Comparison of ENCODE assay signal across 8 cellular contexts in the genomic region with DNA sequence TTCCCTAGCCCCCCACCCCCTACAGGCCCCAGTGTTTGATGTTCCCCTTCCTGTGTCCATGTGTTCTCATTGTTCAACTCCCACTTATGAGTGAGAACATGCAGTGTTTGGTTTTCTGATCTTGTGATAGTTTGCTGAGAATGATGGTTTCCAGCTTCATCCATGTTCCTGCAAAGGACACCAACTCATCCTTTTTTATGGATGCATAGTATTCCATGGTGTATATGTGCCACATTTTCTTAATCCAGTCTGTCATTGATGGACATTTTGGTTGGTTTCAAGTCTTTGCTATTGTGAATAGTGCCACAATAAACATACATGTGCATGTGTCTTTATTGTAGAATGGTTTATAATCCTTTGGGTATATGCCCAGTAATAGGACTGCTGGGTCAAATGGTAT.
DNase-seq lines count a peak whose midpoint lies in the region; ATAC-seq, FAIRE-seq and TF ChIP-seq lines count a peak whose summit lies in the region.
"Not testable (repeated sequence)": the region's sequence is repeated elsewhere in the genome, so short reads cannot be mapped to it uniquely, and the experiment has no call there.

No MANE protein-coding gene starts in this region.

- H3K9me3 ChIP-seq in CD4-positive, alpha-beta T cell (ENCODE audit: control insufficient read depth, low read length); T-helper 17 cell (ENCODE audit: control insufficient read depth, low read length, poor library complexity, severe bottlenecking): not testable (repeated sequence)

- not testable (repeated sequence) for H3K27me3 ChIP-seq in CD4-positive, alpha-beta T cell (ENCODE audit: control insufficient read depth, insufficient read depth, low read length)

- not testable (repeated sequence) for TF ChIP-seq POLR2A in GM12891 (IDR thresholded peaks at IDR 0.05; ENCODE audit: low read depth, low read length)

- CTCF ChIA-PET in CD4-positive, alpha-beta T cell (lab: Charles Lee) = not testable (repeated sequence)
- CTCF ChIA-PET in activated CD8-positive, alpha-beta T cell treated with anti-CD3 and anti-CD28 coated beads, Interleukin-2, amount 10 ng/mL, durations not matched to agents 7 days and 5 days (lab: Charles Lee) = interaction anchor here (0.9 kb wide), 1 partner anchor 22 kb away, joined by 3 read pairs; no protein-coding TSS in a partner anchor

- not testable (repeated sequence) for H3K4me3 Mint-ChIP-seq in CD4-positive, alpha-beta T cell; activated CD8-positive, alpha-beta T cell treated with anti-CD3 and anti-CD28 coated beads, Interleukin-2, amount 10 ng/mL, durations not matched to agents 7 days and 5 days; activated naive CD8-positive, alpha-beta T cell treated with anti-CD3 and anti-CD28 coated beads, Interleukin-2, amount 10 ng/mL, durations not matched to agents 7 days and 5 days
- H3K4me3 Mint-ChIP-seq in T-helper 17 cell = peak overlapping the region; percentile 57
- peak overlapping the region; percentile 21 for H3K4me3 Mint-ChIP-seq in activated CD4-positive, alpha-beta T cell treated with anti-CD3 and anti-CD28 coated beads, Interleukin-2, amount 10 ng/mL, durations not matched to agents 24 days and 14 days
- H3K4me3 Mint-ChIP-seq in activated T-helper 17 cell treated with anti-CD3 and anti-CD28 coated beads, Interleukin-2, amount 50 U/mL, for 72 hours = peak overlapping the region; percentile 71
- H3K4me3 Mint-ChIP-seq in natural killer cell treated with Interleukin-12 subunit alpha and Interleukin-12 subunit beta and Interleukin-15 and Interleukin-18, amount 100 ng/mL, for 72 hours = peak overlapping the region; percentile 81

- ATAC-seq in CD4-positive, alpha-beta T cell (ENCODE audit: poor library complexity); T-helper 17 cell; activated CD8-positive, alpha-beta T cell treated with anti-CD3 and anti-CD28 coated beads, Interleukin-2, amount 10 ng/mL, durations not matched to agents 7 days and 5 days; activated T-helper 17 cell treated with anti-CD3 and anti-CD28 coated beads, Interleukin-2, amount 50 U/mL, for 72 hours (replicated peaks); activated naive CD8-positive, alpha-beta T cell treated with anti-CD3 and anti-CD28 coated beads, Interleukin-2, amount 10 ng/mL, durations not matched to agents 7 days and 5 days (ENCODE audit: low read depth); natural killer cell treated with Interleukin-12 subunit alpha and Interleukin-12 subunit beta and Interleukin-15 and Interleukin-18, amount 100 ng/mL, for 72 hours: not testable (repeated sequence)

- H3K9me3 Mint-ChIP-seq in CD4-positive, alpha-beta T cell; activated T-helper 17 cell treated with anti-CD3 and anti-CD28 coated beads, Interleukin-2, amount 50 U/mL, for 72 hours; natural killer cell treated with Interleukin-12 subunit alpha and Interleukin-12 subunit beta and Interleukin-15 and Interleukin-18, amount 100 ng/mL, for 72 hours: not testable (repeated sequence)
- peaks cover 25% of the 10 kb centered on the region for H3K9me3 Mint-ChIP-seq in activated CD4-positive, alpha-beta T cell treated with anti-CD3 and anti-CD28 coated beads, Interleukin-2, amount 10 ng/mL, durations not matched to agents 24 days and 14 days
- peaks cover 47% of the 10 kb centered on the region for H3K9me3 Mint-ChIP-seq in activated CD8-positive, alpha-beta T cell treated with anti-CD3 and anti-CD28 coated beads, Interleukin-2, amount 10 ng/mL, durations not matched to agents 7 days and 5 days (ENCODE audit: insufficient read depth)
- H3K9me3 Mint-ChIP-seq in activated naive CD8-positive, alpha-beta T cell treated with anti-CD3 and anti-CD28 coated beads, Interleukin-2, amount 10 ng/mL, durations not matched to agents 7 days and 5 days = peaks cover 14% of the 10 kb centered on the region

- TF ChIP-seq CTCF in CD4-positive, alpha-beta T cell (IDR thresholded peaks at IDR 0.05) = not testable (repeated sequence)

- not testable (repeated sequence) for H3K27me3 Mint-ChIP-seq in CD4-positive, alpha-beta T cell; T-helper 17 cell; activated CD4-positive, alpha-beta T cell treated with anti-CD3 and anti-CD28 coated beads, Interleukin-2, amount 10 ng/mL, durations not matched to agents 24 days and 14 days; activated CD8-positive, alpha-beta T cell treated with anti-CD3 and anti-CD28 coated beads, Interleukin-2, amount 10 ng/mL, durations not matched to agents 7 days and 5 days (ENCODE audit: low read depth); activated T-helper 17 cell treated with anti-CD3 and anti-CD28 coated beads, Interleukin-2, amount 50 U/mL, for 72 hours; activated naive CD8-positive, alpha-beta T cell treated with anti-CD3 and anti-CD28 coated beads, Interleukin-2, amount 10 ng/mL, durations not matched to agents 7 days and 5 days; natural killer cell treated with Interleukin-12 subunit alpha and Interleukin-12 subunit beta and Interleukin-15 and Interleukin-18, amount 100 ng/mL, for 72 hours

- intact Hi-C loops in CD4-positive, alpha-beta T cell (cut with DNase I, micrococcal nuclease) = loop anchor here in 1 of 2 experiments (5.0 kb wide), 1 partner anchor 63 kb away; no protein-coding TSS in a partner anchor
- intact Hi-C loops in activated CD4-positive, alpha-beta T cell treated with anti-CD3 and anti-CD28 coated beads, Interleukin-2, amount 10 ng/mL, durations not matched to agents 24 days and 14 days (cut with micrococcal nuclease) = not testable (repeated sequence)

- DNase-seq in CD4-positive, alpha-beta T cell; GM12891 (ENCODE audit: insufficient read length, low spot score); T-helper 17 cell; activated CD8-positive, alpha-beta T cell treated with anti-CD3 and anti-CD28 coated beads, Interleukin-2, amount 10 ng/mL, durations not matched to agents 7 days and 5 days; activated naive CD8-positive, alpha-beta T cell treated with anti-CD3 and anti-CD28 coated beads, Interleukin-2, amount 10 ng/mL, durations not matched to agents 7 days and 5 days; natural killer cell treated with Interleukin-12 subunit alpha and Interleukin-12 subunit beta and Interleukin-15 and Interleukin-18, amount 100 ng/mL, for 72 hours (ENCODE audit: low spot score): not testable (repeated sequence)
- DNase-seq in activated CD4-positive, alpha-beta T cell treated with anti-CD3 and anti-CD28 coated beads, Interleukin-2, amount 10 ng/mL, durations not matched to agents 24 days and 14 days = peak; percentile 47

- H3K4me1 Mint-ChIP-seq in CD4-positive, alpha-beta T cell (ENCODE audit: low read depth) = peaks cover 54% of the 10 kb centered on the region
- H3K4me1 Mint-ChIP-seq in T-helper 17 cell = peaks cover 40% of the 10 kb centered on the region
- H3K4me1 Mint-ChIP-seq in activated CD4-positive, alpha-beta T cell treated with anti-CD3 and anti-CD28 coated beads, Interleukin-2, amount 10 ng/mL, durations not matched to agents 24 days and 14 days = peaks cover 68% of the 10 kb centered on the region
- peaks cover 78% of the 10 kb centered on the region for H3K4me1 Mint-ChIP-seq in activated CD8-positive, alpha-beta T cell treated with anti-CD3 and anti-CD28 coated beads, Interleukin-2, amount 10 ng/mL, durations not matched to agents 7 days and 5 days (ENCODE audit: low read depth)
- peaks cover 67% of the 10 kb centered on the region for H3K4me1 Mint-ChIP-seq in activated T-helper 17 cell treated with anti-CD3 and anti-CD28 coated beads, Interleukin-2, amount 50 U/mL, for 72 hours
- H3K4me1 Mint-ChIP-seq in activated naive CD8-positive, alpha-beta T cell treated with anti-CD3 and anti-CD28 coated beads, Interleukin-2, amount 10 ng/mL, durations not matched to agents 7 days and 5 days = peaks cover 60% of the 10 kb centered on the region
- H3K4me1 Mint-ChIP-seq in natural killer cell treated with Interleukin-12 subunit alpha and Interleukin-12 subunit beta and Interleukin-15 and Interleukin-18, amount 100 ng/mL, for 72 hours (ENCODE audit: low read depth in 2 of 2) = peaks cover 55 to 68% of the 10 kb centered on the region in 2 donors

- H3K27ac Mint-ChIP-seq in CD4-positive, alpha-beta T cell = peak overlapping the region; percentile 76
- peak overlapping the region; percentile 90 for H3K27ac Mint-ChIP-seq in T-helper 17 cell
- H3K27ac Mint-ChIP-seq in activated CD4-positive, alpha-beta T cell treated with anti-CD3 and anti-CD28 coated beads, Interleukin-2, amount 10 ng/mL, durations not matched to agents 24 days and 14 days = peak overlapping the region; percentile 94
- peak overlapping the region; percentile 75 for H3K27ac Mint-ChIP-seq in activated CD8-positive, alpha-beta T cell treated with anti-CD3 and anti-CD28 coated beads, Interleukin-2, amount 10 ng/mL, durations not matched to agents 7 days and 5 days
- peak overlapping the region; percentile 95 for H3K27ac Mint-ChIP-seq in activated T-helper 17 cell treated with anti-CD3 and anti-CD28 coated beads, Interleukin-2, amount 50 U/mL, for 72 hours
- H3K27ac Mint-ChIP-seq in activated naive CD8-positive, alpha-beta T cell treated with anti-CD3 and anti-CD28 coated beads, Interleukin-2, amount 10 ng/mL, durations not matched to agents 7 days and 5 days = peak overlapping the region; percentile 66
- peak overlapping the region; percentile 91 to 93 for H3K27ac Mint-ChIP-seq in natural killer cell treated with Interleukin-12 subunit alpha and Interleukin-12 subunit beta and Interleukin-15 and Interleukin-18, amount 100 ng/mL, for 72 hours

- FAIRE-seq in GM12891 (lab: Jason Lieb, UNC) = peak; percentile 55

- POLR2A ChIA-PET in CD4-positive, alpha-beta T cell (lab: Charles Lee) = interaction anchor here (0.7 kb wide), 1 partner anchor 23 kb away, joined by 3 read pairs; no protein-coding TSS in a partner anchor
- POLR2A ChIA-PET in activated CD8-positive, alpha-beta T cell treated with anti-CD3 and anti-CD28 coated beads, Interleukin-2, amount 10 ng/mL, durations not matched to agents 7 days and 5 days (lab: Charles Lee); activated naive CD8-positive, alpha-beta T cell treated with anti-CD3 and anti-CD28 coated beads, Interleukin-2, amount 10 ng/mL, durations not matched to agents 7 days and 5 days (lab: Charles Lee): not testable (repeated sequence)

- not testable (repeated sequence) for H3K27ac ChIP-seq in CD4-positive, alpha-beta T cell (ENCODE audit: low read depth, low read length)

- peaks cover 42% of the 10 kb centered on the region for H3K36me3 Mint-ChIP-seq in CD4-positive, alpha-beta T cell (ENCODE audit: low read depth)
- not testable (repeated sequence) for H3K36me3 Mint-ChIP-seq in T-helper 17 cell (ENCODE audit: low read depth)
- peaks cover 50% of the 10 kb centered on the region for H3K36me3 Mint-ChIP-seq in activated CD4-positive, alpha-beta T cell treated with anti-CD3 and anti-CD28 coated beads, Interleukin-2, amount 10 ng/mL, durations not matched to agents 24 days and 14 days (ENCODE audit: low read depth)
- H3K36me3 Mint-ChIP-seq in activated CD8-positive, alpha-beta T cell treated with anti-CD3 and anti-CD28 coated beads, Interleukin-2, amount 10 ng/mL, durations not matched to agents 7 days and 5 days (ENCODE audit: low read depth) = peaks cover 90% of the 10 kb centered on the region
- H3K36me3 Mint-ChIP-seq in activated T-helper 17 cell treated with anti-CD3 and anti-CD28 coated beads, Interleukin-2, amount 50 U/mL, for 72 hours (ENCODE audit: low read depth) = peaks cover 44% of the 10 kb centered on the region
- H3K36me3 Mint-ChIP-seq in activated naive CD8-positive, alpha-beta T cell treated with anti-CD3 and anti-CD28 coated beads, Interleukin-2, amount 10 ng/mL, durations not matched to agents 7 days and 5 days = peaks cover 73% of the 10 kb centered on the region
- peaks cover 39% of the 10 kb centered on the region for H3K36me3 Mint-ChIP-seq in natural killer cell treated with Interleukin-12 subunit alpha and Interleukin-12 subunit beta and Interleukin-15 and Interleukin-18, amount 100 ng/mL, for 72 hours
